Comparison of ENCODE assay signal across 18 cellular contexts in the genomic region with DNA sequence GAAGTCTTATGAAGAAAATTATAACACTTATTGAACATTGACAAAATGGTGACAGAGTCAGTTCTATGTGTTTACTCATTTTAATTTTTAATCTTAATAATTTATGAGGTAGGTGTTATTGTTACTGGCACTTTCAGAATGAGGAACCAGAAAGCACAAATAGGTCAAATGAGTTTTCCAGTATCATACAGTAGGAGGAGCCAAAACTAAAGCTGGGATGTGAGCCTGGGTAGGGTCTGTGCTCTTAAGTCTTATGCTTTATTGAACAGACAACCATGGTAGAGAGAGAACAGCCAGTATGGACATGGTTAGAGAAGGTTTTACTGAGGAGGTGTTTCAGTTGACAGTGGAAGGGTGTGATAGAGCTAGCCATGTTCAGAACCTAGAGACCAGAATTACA.
DNase-seq lines count a peak whose midpoint lies in the region; ATAC-seq and TF ChIP-seq lines count a peak whose summit lies in the region.
"Had no signal": no experiment of that assay in that cellular context is flagged by ENCODE, and none has a peak within 500 bp of the region (broad histone marks: within the 10 kb centered on the region; RNA-seq: fewer than 3 reads in every experiment).

No MANE protein-coding gene starts in this region.

- POLR2A ChIA-PET in SK-N-SH (lab: Yijun Ruan, JAX): no interaction called here
- POLR2A ChIA-PET in WTC11 (lab: Charles Lee): no interaction called here

- H3K9me3 Mint-ChIP-seq in WTC11: peaks cover 4% of the 10 kb centered on the region; the same call in 1 of the 2 replicates

- no peaks in the 10 kb centered on the region for H3K36me3 Mint-ChIP-seq in WTC11
- H3K36me3 Mint-ChIP-seq: CD4-positive, CD25-positive, alpha-beta regulatory T cell; T-cell had no signal

- ATAC-seq in SK-N-SH treated with all-trans-retinoic acid at 6 μM for 48 hours: no peak
- ATAC-seq in WTC11: peak; percentile 91
- no peak for ATAC-seq in HG02610 (IDR thresholded peaks at IDR 0.05; ENCODE audit: unreplicated experiment)
- ATAC-seq: T-cell had no signal

- H3K18ac ChIP-seq in mesendoderm (ENCODE audit: low read length): no peak overlapping the region

- H2BK5ac ChIP-seq in mesendoderm (ENCODE audit: low read length): no peak overlapping the region

- H3K9me2 ChIP-seq in SK-N-SH: no peaks in the 10 kb centered on the region

- H3K79me2 ChIP-seq in SK-N-SH (ENCODE audit: insufficient read depth): no peaks in the 10 kb centered on the region
- H3K79me2 ChIP-seq in mesendoderm (ENCODE audit: control insufficient read depth, insufficient read depth, low read length): no peaks in the 10 kb centered on the region

- H2BK120ac ChIP-seq in mesendoderm (ENCODE audit: low read depth, low read length): no peak overlapping the region

- no peaks in the 10 kb centered on the region for H4K20me1 ChIP-seq in SK-N-SH (ENCODE audit: insufficient read depth)

- H3K4me2 ChIP-seq in SK-N-SH: no peak overlapping the region
- H3K4me2 ChIP-seq in mesendoderm (ENCODE audit: low read length): no peak overlapping the region

- no peaks in the 10 kb centered on the region for H3K4me1 ChIP-seq in SK-N-SH (ENCODE audit: control insufficient read depth in 1 of 2, insufficient read depth in 2 of 2, low read depth in 1 of 2, low read length in 1 of 2)
- H3K4me1 ChIP-seq in mesendoderm (ENCODE audit: control insufficient read depth, low read depth, low read length): no peaks in the 10 kb centered on the region

- CTCF ChIA-PET in SK-N-SH (lab: Yijun Ruan, JAX): no interaction called here
- CTCF ChIA-PET in WTC11 (lab: Charles Lee): interaction anchor here (0.9 to 3.4 kb wide), 2 partner anchors 11 to 361 kb away, joined by 3 to 18 read pairs; no protein-coding TSS in a partner anchor

- H3K4me3 ChIP-seq in SK-N-SH (ENCODE audit: low read depth in 2 of 2, low read length in 1 of 2) (no peak overlapping the region), LNCaP clone FGC (ENCODE audit: low read depth, low read length) (no peak overlapping the region), mesendoderm (ENCODE audit: low read length) (no peak overlapping the region)

- no peak overlapping the region for H3K56ac ChIP-seq in mesendoderm (ENCODE audit: low read length)

- no peak overlapping the region for H2AK5ac ChIP-seq in mesendoderm (ENCODE audit: low read length)

- no peak overlapping the region for H4K8ac ChIP-seq in mesendoderm (ENCODE audit: low read depth, low read length)

- H3K79me1 ChIP-seq in mesendoderm (ENCODE audit: low read length): no peaks in the 10 kb centered on the region

- H3K27ac ChIP-seq in SK-N-SH (ENCODE audit: low read depth in 2 of 2, low read length in 1 of 2) (no peak overlapping the region), mesendoderm (ENCODE audit: low read depth, low read length) (no peak overlapping the region)

- H3K9me3 ChIP-seq in SK-N-SH: 0 out of 2 replicates have a peak, but pooled peaks cover 4% of the 10 kb centered on the region

- TF ChIP-seq CTCF in SK-N-SH (IDR thresholded peaks at IDR 0.05) (no peak; the same call in 1 of the 2 replicates), LNCaP clone FGC (IDR thresholded peaks at IDR 0.05; ENCODE audit: control insufficient read depth, extremely low read depth, insufficient read depth) (0 out of 2 replicates have a peak, but pooled peaks have one; percentile 22), WTC11 (IDR thresholded peaks at IDR 0.05) (no peak)

- H2BK15ac ChIP-seq in mesendoderm (replicated peaks; ENCODE audit: low read depth): no peak overlapping the region

- no peak overlapping the region for H3K27ac Mint-ChIP-seq in WTC11
- H3K27ac Mint-ChIP-seq: CD4-positive, CD25-positive, alpha-beta regulatory T cell; T-cell had no signal

- no peak for TF ChIP-seq EP300 in SK-N-SH (IDR thresholded peaks at IDR 0.05; ENCODE audit: borderline replicate concordance in 1 of 2, low read depth in 1 of 2, low read length in 1 of 2)

- DNase-seq in SK-N-SH (no peak), LNCaP clone FGC (ENCODE audit: low read depth) (no peak), WTC11 (ENCODE audit: low spot score) (no peak), mesendoderm (peak; percentile 19), RPMI8226 (no peak), NCI-H526 (lab: John Stamatoyannopoulos, UW) (no peak)
- DNase-seq: activated CD4-positive, alpha-beta T cell treated with anti-CD3 and anti-CD28 coated beads, Interleukin-2, amount 50 U/mL, for 48 hours; activated T-cell treated with anti-CD3 and anti-CD28 coated beads for 4 hours; CD4-positive, CD25-positive, alpha-beta regulatory T cell; DND-41; effector CD4-positive, alpha-beta T cell; occipital lobe; retina; substantia nigra; T-cell had no signal

- H2AFZ ChIP-seq in SK-N-SH (ENCODE audit: low read depth): no peak overlapping the region

- H3K4me3 Mint-ChIP-seq in WTC11: no peak overlapping the region
- H3K4me3 Mint-ChIP-seq: CD4-positive, CD25-positive, alpha-beta regulatory T cell; central memory CD8-positive, alpha-beta T cell; T-cell had no signal

- no peaks in the 10 kb centered on the region for H3F3A ChIP-seq in SK-N-SH (replicated peaks; ENCODE audit: insufficient read depth)

- peaks cover 5% of the 10 kb centered on the region for H3K4me1 Mint-ChIP-seq in WTC11
- H3K4me1 Mint-ChIP-seq: central memory CD8-positive, alpha-beta T cell; T-cell had no signal

- no peak overlapping the region for H3K23ac ChIP-seq in mesendoderm (ENCODE audit: low read length)

- H3K27me3 Mint-ChIP-seq in WTC11 (ENCODE audit: low read depth): no peaks in the 10 kb centered on the region; the same call in 1 of the 2 replicates
- H3K27me3 Mint-ChIP-seq: CD4-positive, CD25-positive, alpha-beta regulatory T cell; central memory CD8-positive, alpha-beta T cell; T-cell had no signal

- H3K9ac ChIP-seq in SK-N-SH (no peak overlapping the region), mesendoderm (ENCODE audit: low read length) (no peak overlapping the region)

- no peaks in the 10 kb centered on the region for H3K36me3 ChIP-seq in SK-N-SH (replicated peaks in 1 of 2; ENCODE audit: control insufficient read depth in 1 of 2, insufficient read depth in 2 of 2, low read length in 1 of 2)
- no peaks in the 10 kb centered on the region for H3K36me3 ChIP-seq in mesendoderm (ENCODE audit: control insufficient read depth, insufficient read depth, low read length)

- H3K4ac ChIP-seq in mesendoderm (ENCODE audit: low read depth, low read length): no peak overlapping the region

- H4K5ac ChIP-seq in mesendoderm (ENCODE audit: low read length): no peak overlapping the region

- no peaks in the 10 kb centered on the region for H3K27me3 ChIP-seq in SK-N-SH (ENCODE audit: insufficient read depth)
- no peaks in the 10 kb centered on the region for H3K27me3 ChIP-seq in mesendoderm (ENCODE audit: insufficient read depth, low read length, poor library complexity)

- TF ChIP-seq RAD21 in SK-N-SH (IDR thresholded peaks at IDR 0.05; ENCODE audit: low read length): peak; percentile 44

TF ChIP-seq in SK-N-SH, 30 proteins besides CTCF, POLR2A, EP300 and RAD21:
- TF ChIP-seq, protein P1, sequence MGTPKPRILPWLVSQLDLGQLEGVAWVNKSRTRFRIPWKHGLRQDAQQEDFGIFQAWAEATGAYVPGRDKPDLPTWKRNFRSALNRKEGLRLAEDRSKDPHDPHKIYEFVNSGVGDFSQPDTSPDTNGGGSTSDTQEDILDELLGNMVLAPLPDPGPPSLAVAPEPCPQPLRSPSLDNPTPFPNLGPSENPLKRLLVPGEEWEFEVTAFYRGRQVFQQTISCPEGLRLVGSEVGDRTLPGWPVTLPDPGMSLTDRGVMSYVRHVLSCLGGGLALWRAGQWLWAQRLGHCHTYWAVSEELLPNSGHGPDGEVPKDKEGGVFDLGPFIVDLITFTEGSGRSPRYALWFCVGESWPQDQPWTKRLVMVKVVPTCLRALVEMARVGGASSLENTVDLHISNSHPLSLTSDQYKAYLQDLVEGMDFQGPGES (IDR thresholded peaks at IDR 0.05; ENCODE audit: low read depth, low read length): no peak
- no peak for TF ChIP-seq SIN3A (IDR thresholded peaks at IDR 0.05; ENCODE audit: borderline replicate concordance, low read depth, low read length)

TF ChIP-seq in SK-N-SH treated with all-trans-retinoic acid at 6 μM for 48 hours, 23 proteins besides CTCF, POLR2A, EP300 and RAD21 (continues in another document):
- no peak for TF ChIP-seq ZNF8 (CRISPR knock-in tag; IDR thresholded peaks at IDR 0.05)
- no peak for TF ChIP-seq ISL1 (CRISPR knock-in tag; IDR thresholded peaks at IDR 0.05)
- no peak for TF ChIP-seq POU6F1 (CRISPR knock-in tag; IDR thresholded peaks at IDR 0.05; ENCODE audit: borderline replicate concordance, low read depth)
- no peak for TF ChIP-seq ARNTL (CRISPR knock-in tag; IDR thresholded peaks at IDR 0.05; ENCODE audit: borderline replicate concordance, low read depth)

TF ChIP-seq in WTC11, 78 proteins besides CTCF, POLR2A, EP300 and RAD21 (continues in another document):
- TF ChIP-seq ZNF396 (CRISPR knock-in tag; IDR thresholded peaks at IDR 0.05; ENCODE audit: borderline replicate concordance) (no peak), FOXK1 (CRISPR knock-in tag; IDR thresholded peaks at IDR 0.05) (no peak), OVOL2 (CRISPR knock-in tag; IDR thresholded peaks at IDR 0.05; ENCODE audit: borderline replicate concordance) (no peak), E2F4 (CRISPR knock-in tag; IDR thresholded peaks at IDR 0.05; ENCODE audit: borderline replicate concordance, low read depth) (no peak), SMAD3 (CRISPR knock-in tag; IDR thresholded peaks at IDR 0.05; ENCODE audit: borderline replicate concordance) (no peak), TP53 (CRISPR knock-in tag; IDR thresholded peaks at IDR 0.05) (no peak), ETV6 (CRISPR knock-in tag; IDR thresholded peaks at IDR 0.05) (no peak), ZNF121 (CRISPR knock-in tag; IDR thresholded peaks at IDR 0.05) (no peak), ZNF671 (CRISPR knock-in tag; IDR thresholded peaks at IDR 0.05) (no peak)
- TF ChIP-seq, protein P2, sequence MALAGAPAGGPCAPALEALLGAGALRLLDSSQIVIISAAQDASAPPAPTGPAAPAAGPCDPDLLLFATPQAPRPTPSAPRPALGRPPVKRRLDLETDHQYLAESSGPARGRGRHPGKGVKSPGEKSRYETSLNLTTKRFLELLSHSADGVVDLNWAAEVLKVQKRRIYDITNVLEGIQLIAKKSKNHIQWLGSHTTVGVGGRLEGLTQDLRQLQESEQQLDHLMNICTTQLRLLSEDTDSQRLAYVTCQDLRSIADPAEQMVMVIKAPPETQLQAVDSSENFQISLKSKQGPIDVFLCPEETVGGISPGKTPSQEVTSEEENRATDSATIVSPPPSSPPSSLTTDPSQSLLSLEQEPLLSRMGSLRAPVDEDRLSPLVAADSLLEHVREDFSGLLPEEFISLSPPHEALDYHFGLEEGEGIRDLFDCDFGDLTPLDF (CRISPR knock-in tag; IDR thresholded peaks at IDR 0.05): no peak
